22 cellular contexts compared by ENCODE assay signal in genomic region chr15:41648770-41649169, GRCh38. TPM values are rescaled to one million over a fixed set of nuclear protein-coding genes. Genes with fewer than 3 reads are reported as not detected.
DNase-seq lines count a peak whose midpoint lies in the region; ATAC-seq, FAIRE-seq and TF ChIP-seq lines count a peak whose summit lies in the region.
"Had no signal": no experiment of that assay in that cellular context is flagged by ENCODE, and none has a peak within 500 bp of the region (broad histone marks: within the 10 kb centered on the region; RNA-seq: fewer than 3 reads in every experiment).

No MANE protein-coding gene starts in this region.

- no peak for FAIRE-seq in bronchial epithelial cell (lab: Jason Lieb, UNC)
- FAIRE-seq: GM18507, small intestine had no signal

- TF ChIP-seq POLR2A in lower leg skin (IDR thresholded peaks at IDR 0.05): no peak

- H3K4me1 Mint-ChIP-seq in HFFc6 (ENCODE audit: low read depth) (peaks cover 8% of the 10 kb centered on the region), osteocyte (ENCODE audit: unreplicated experiment) (peaks cover 2% of the 10 kb centered on the region)

- no peaks in the 10 kb centered on the region for H3K27me3 ChIP-seq in bronchial epithelial cell (ENCODE audit: control insufficient read depth, insufficient read depth, low read length)
- H3K27me3 ChIP-seq: vagina had no signal

- no peak for TF ChIP-seq CTCF in HFFc6 (IDR thresholded peaks at IDR 0.05)
- TF ChIP-seq CTCF in bronchial epithelial cell (IDR thresholded peaks at IDR 0.05; ENCODE audit: insufficient read depth, low read length, severe bottlenecking): no peak
- no peak for TF ChIP-seq CTCF in osteocyte (IDR thresholded peaks at IDR 0.05)
- TF ChIP-seq CTCF in lower leg skin (IDR thresholded peaks at IDR 0.05): no peak

- H3K36me3 Mint-ChIP-seq in HFFc6 (ENCODE audit: low read depth): peaks cover 12% of the 10 kb centered on the region
- peaks cover 4% of the 10 kb centered on the region for H3K36me3 Mint-ChIP-seq in osteocyte (ENCODE audit: unreplicated experiment)
- H3K36me3 Mint-ChIP-seq: natural killer cell treated with Interleukin-12 subunit alpha and Interleukin-12 subunit beta and Interleukin-15 and Interleukin-18, amount 100 ng/mL, for 72 hours had no signal

- H3K36me3 ChIP-seq in bronchial epithelial cell (ENCODE audit: control insufficient read depth, insufficient read depth, low read length): no peaks in the 10 kb centered on the region
- H3K36me3 ChIP-seq: vagina had no signal

- DNase-seq in AG08396 (ENCODE audit: low spot score): peak; percentile 59
- peak; percentile 40 for DNase-seq in HFFc6
- DNase-seq in bronchial epithelial cell (ENCODE audit: low read depth): peak; percentile 56
- DNase-seq in kidney tubule cell (ENCODE audit: low spot score): peak; percentile 77
- no peak for DNase-seq in osteocyte (ENCODE audit: extremely low spot score, unreplicated experiment)
- no peak for DNase-seq in lower leg skin (ENCODE audit: low spot score in 2 of 2)
- DNase-seq: activated CD4-positive, alpha-beta T cell treated with anti-CD3 and anti-CD28 coated beads, Interleukin-2, amount 50 U/mL, for 48 hours; activated gamma-delta T cell treated with Interleukin-2 at 50 U/mL for 16 hours; amniotic stem cell; CD4-positive, alpha-beta T cell; foreskin melanocyte; NCI-H1417 treated with DMSO at 0.1 percent for 48 hours; NCI-H526 treated with DMSO at 0.1 percent for 48 hours; Right ventricle myocardium superior; stimulated activated CD4-positive, alpha-beta T cell treated with anti-CD3 and anti-CD28 coated beads, Interleukin-4, amount 100 ng/mL, for 24 hours had no signal

- intact Hi-C loops in lower leg skin (cut with DNase I; ENCODE audit: low total_unique reads): no loop called here

- H3K4me3 Mint-ChIP-seq in HFFc6 (no peak overlapping the region), osteocyte (ENCODE audit: unreplicated experiment) (no peak overlapping the region)
- H3K4me3 Mint-ChIP-seq: CD4-positive, alpha-beta T cell; natural killer cell treated with Interleukin-12 subunit alpha and Interleukin-12 subunit beta and Interleukin-15 and Interleukin-18, amount 100 ng/mL, for 72 hours; T-helper 1 cell treated with Interleukin-12 subunit alpha and Interleukin-12 subunit beta and Interleukin-4 antibody, amounts not matched to agents 30 μg/mL and 1 μg/mL, for 36 hours had no signal

- no peak overlapping the region for H3K4me3 ChIP-seq in bronchial epithelial cell (ENCODE audit: low read depth, low read length)
- H3K4me3 ChIP-seq in lower leg skin (ENCODE audit: low read depth, poor library complexity, severe bottlenecking): no peak overlapping the region
- H3K4me3 ChIP-seq: vagina had no signal

- ATAC-seq in GM18502 (IDR thresholded peaks at IDR 0.05; ENCODE audit: poor library complexity, unreplicated experiment) (no peak), GM18861 (IDR thresholded peaks at IDR 0.05; ENCODE audit: unreplicated experiment) (no peak)
- ATAC-seq: natural killer cell treated with Interleukin-12 subunit alpha and Interleukin-12 subunit beta and Interleukin-15 and Interleukin-18, amount 100 ng/mL, for 72 hours had no signal

- no peaks in the 10 kb centered on the region for H3K27me3 Mint-ChIP-seq in HFFc6 (ENCODE audit: insufficient read depth)
- no peaks in the 10 kb centered on the region for H3K27me3 Mint-ChIP-seq in osteocyte (ENCODE audit: unreplicated experiment)
- H3K27me3 Mint-ChIP-seq: CD4-positive, alpha-beta T cell had no signal

- peaks cover 5% of the 10 kb centered on the region; the same call in 1 of the 2 replicates for H3K9me3 Mint-ChIP-seq in HFFc6
- H3K9me3 Mint-ChIP-seq in osteocyte (ENCODE audit: unreplicated experiment): peaks cover 9% of the 10 kb centered on the region
- H3K9me3 Mint-ChIP-seq: natural killer cell treated with Interleukin-12 subunit alpha and Interleukin-12 subunit beta and Interleukin-15 and Interleukin-18, amount 100 ng/mL, for 72 hours had no signal

- H3K27ac Mint-ChIP-seq in HFFc6 (no peak overlapping the region), osteocyte (ENCODE audit: unreplicated experiment) (no peak overlapping the region)
- H3K27ac Mint-ChIP-seq: CD4-positive, alpha-beta T cell; natural killer cell treated with Interleukin-12 subunit alpha and Interleukin-12 subunit beta and Interleukin-15 and Interleukin-18, amount 100 ng/mL, for 72 hours; T-helper 1 cell treated with Interleukin-12 subunit alpha and Interleukin-12 subunit beta and Interleukin-4 antibody, amounts not matched to agents 30 μg/mL and 1 μg/mL, for 36 hours had no signal

- 100% methylated on average over 1 of the region's 1 CpG for WGBS in lower leg skin, 2 donors

RNA-seq across cellular contexts. Expression of gene MGA, which starts 11.4 kb away (rescaled TPM):
- 10 to 100 TPM; 11.8 to 16.6 (median 15.3) TPM for total RNA-seq in HFFc6 (2021; fragmentation: NEBNext Ultra II Directional; extraction: Animal tissue kit (Norgen Biotek cat#: 25700))
- total RNA-seq in bronchial epithelial cell: 21.1 and 24.0 TPM in 2 replicates
- total RNA-seq in osteocyte: 47.2 and 50.1 TPM in 2 replicates
- 10 to 100 TPM; 17.2 to 24.1 (median 20.7) TPM for total RNA-seq in lower leg skin

Comparison
In these comparisons a context has a peak if more than half of its experiments do, and no peak if none do; other contexts are left out.
1. DNase-seq: peak in AG08396 (single experiment), HFFc6 (single experiment), bronchial epithelial cell (single experiment) and kidney tubule cell (single experiment); none in osteocyte (single experiment) and lower leg skin (0 of 2).